ENCODE assay signal across 13 cellular contexts in the genomic region with DNA sequence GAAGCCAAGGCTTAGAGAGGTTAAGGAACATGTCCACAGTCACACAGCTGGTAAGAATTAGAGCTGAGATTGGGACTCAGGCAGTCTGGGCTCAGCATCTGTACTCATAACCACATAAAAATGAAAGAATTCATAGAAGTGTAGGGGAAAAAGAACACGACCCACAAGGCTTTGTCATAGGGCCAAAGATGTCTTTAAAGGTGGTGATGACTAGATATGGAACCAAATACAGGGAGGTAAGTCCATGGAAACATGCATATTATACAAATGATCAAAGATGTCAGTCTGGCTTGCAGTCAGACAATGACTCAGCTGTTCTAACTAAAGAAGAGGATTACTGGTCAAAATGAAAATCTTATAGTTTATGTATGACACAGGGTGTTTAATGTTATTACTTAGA. TPM values are rescaled to one million over a fixed set of nuclear protein-coding genes. Genes with fewer than 3 reads are reported as not detected.
A peak's percentile ranks its signal among the peaks of the same experiment; 100 is the strongest.
DNase-seq lines count a peak whose midpoint lies in the region; ATAC-seq and TF ChIP-seq lines count a peak whose summit lies in the region.
"Had no signal": no experiment of that assay in that cellular context is flagged by ENCODE, and none has a peak within 500 bp of the region (broad histone marks: within the 10 kb centered on the region; RNA-seq: fewer than 3 reads in every experiment).

No MANE protein-coding gene starts in this region.

- peak; percentile 49 to 95 for ATAC-seq in activated naive CD4-positive, alpha-beta T cell treated with anti-CD3 and anti-CD28 coated beads, Interleukin-2, amount 50 U/mL, for 72 hours
- peak; percentile 59 for ATAC-seq in stimulated activated naive CD8-positive, alpha-beta T cell treated with anti-CD3 and anti-CD28 coated beads, Interleukin-15, amount 100 ng/mL, for 72 hours
- no peak for ATAC-seq in right cardiac atrium
- ATAC-seq: naive thymus-derived CD4-positive, alpha-beta T cell had no signal

- H3K36me3 ChIP-seq in esophagus muscularis mucosa: no peaks in the 10 kb centered on the region
- H3K36me3 ChIP-seq: upper lobe of left lung had no signal

- no peak overlapping the region for H3K4me3 Mint-ChIP-seq in stimulated activated naive CD8-positive, alpha-beta T cell treated with anti-CD3 and anti-CD28 coated beads, Interleukin-15, amount 100 ng/mL, for 72 hours
- H3K4me3 Mint-ChIP-seq: naive thymus-derived CD4-positive, alpha-beta T cell had no signal

- peaks cover 52% of the 10 kb centered on the region for H3K27me3 Mint-ChIP-seq in stimulated activated naive CD8-positive, alpha-beta T cell treated with anti-CD3 and anti-CD28 coated beads, Interleukin-15, amount 100 ng/mL, for 72 hours

- H3K4me3 ChIP-seq in fibroblast of mammary gland (ENCODE audit: control insufficient read depth, low read depth, low read length): no peak overlapping the region
- no peak overlapping the region for H3K4me3 ChIP-seq in right cardiac atrium (ENCODE audit: low read length)
- no peak overlapping the region for H3K4me3 ChIP-seq in esophagus muscularis mucosa
- H3K4me3 ChIP-seq: skin epidermis, upper lobe of left lung had no signal

- no peaks in the 10 kb centered on the region for H3K4me1 ChIP-seq in right cardiac atrium (ENCODE audit: control insufficient read depth, insufficient read depth, low read length)
- peaks cover 0 to 18% (median 4%) of the 10 kb centered on the region in 4 donors for H3K4me1 ChIP-seq in esophagus muscularis mucosa
- H3K4me1 ChIP-seq: upper lobe of left lung had no signal

- H3K9me3 Mint-ChIP-seq in activated naive CD4-positive, alpha-beta T cell treated with anti-CD3 and anti-CD28 coated beads, Interleukin-2, amount 50 U/mL, for 72 hours: no peaks in the 10 kb centered on the region
- H3K9me3 Mint-ChIP-seq in stimulated activated naive CD8-positive, alpha-beta T cell treated with anti-CD3 and anti-CD28 coated beads, Interleukin-15, amount 100 ng/mL, for 72 hours: no peaks in the 10 kb centered on the region

- WGBS in right cardiac atrium: 29% methylated on average over 1 of the region's 1 CpG
- WGBS in esophagus muscularis mucosa: 17% methylated on average over 1 of the region's 1 CpG

- TF ChIP-seq CTCF in fibroblast of mammary gland (conservative IDR thresholded peaks at IDR 0.05; ENCODE audit: control insufficient read depth, insufficient read depth, low read depth, low read length) (no peak), esophagus muscularis mucosa (IDR thresholded peaks at IDR 0.05) (no peak)

- H3K27ac ChIP-seq in right cardiac atrium (ENCODE audit: low read length) (no peak overlapping the region), esophagus muscularis mucosa (replicated peaks in 1 of 4) (no peak overlapping the region)
- H3K27ac ChIP-seq: skin epidermis, upper lobe of left lung had no signal

- H3K9me3 ChIP-seq in right cardiac atrium (ENCODE audit: control insufficient read depth, low read length): no peaks in the 10 kb centered on the region
- no peaks in the 10 kb centered on the region for H3K9me3 ChIP-seq in esophagus muscularis mucosa
- H3K9me3 ChIP-seq: upper lobe of left lung had no signal

- H3K36me3 Mint-ChIP-seq in activated naive CD4-positive, alpha-beta T cell treated with anti-CD3 and anti-CD28 coated beads, Interleukin-2, amount 50 U/mL, for 72 hours: no peaks in the 10 kb centered on the region
- H3K36me3 Mint-ChIP-seq: naive thymus-derived CD4-positive, alpha-beta T cell had no signal

- H3K4me1 Mint-ChIP-seq in stimulated activated naive CD8-positive, alpha-beta T cell treated with anti-CD3 and anti-CD28 coated beads, Interleukin-15, amount 100 ng/mL, for 72 hours: no peaks in the 10 kb centered on the region
- H3K4me1 Mint-ChIP-seq: naive thymus-derived CD4-positive, alpha-beta T cell had no signal

- intact Hi-C loops in right cardiac atrium (cut with DNase I): no loop called here
- intact Hi-C loops in esophagus muscularis mucosa (cut with DNase I): no loop called here

- H3K27me3 ChIP-seq in right cardiac atrium (ENCODE audit: control insufficient read depth, insufficient read depth): no peaks in the 10 kb centered on the region
- H3K27me3 ChIP-seq in esophagus muscularis mucosa: no peaks in the 10 kb centered on the region
- H3K27me3 ChIP-seq: upper lobe of left lung had no signal

- TF ChIP-seq EP300 in esophagus muscularis mucosa (IDR thresholded peaks at IDR 0.05): no peak

- no peak for DNase-seq in activated naive CD4-positive, alpha-beta T cell treated with anti-CD3 and anti-CD28 coated beads, Interleukin-2, amount 50 U/mL, for 72 hours (ENCODE audit: low spot score in 2 of 2)
- no peak for DNase-seq in activated naive CD4-positive, alpha-beta T cell treated with anti-CD3 and anti-CD28 coated beads, Interleukin-2, amount 50 U/mL, for 16 hours
- DNase-seq in RPMI7951 (ENCODE audit: low read depth): peak; percentile 84
- peak; percentile 91 for DNase-seq in fibroblast of mammary gland (ENCODE audit: low read depth)
- no peak for DNase-seq in stimulated activated naive CD8-positive, alpha-beta T cell treated with anti-CD3 and anti-CD28 coated beads, Interleukin-15, amount 100 ng/mL, for 72 hours
- DNase-seq in right cardiac atrium: no peak
- no peak for DNase-seq in esophagus muscularis mucosa (ENCODE audit: extremely low spot score)
- no peak for DNase-seq in NK-92 (lab: John Stamatoyannopoulos, UW; ENCODE audit: unreplicated experiment)
- DNase-seq: glutamatergic neuron; naive thymus-derived CD4-positive, alpha-beta T cell; SW 1271; upper lobe of left lung had no signal

- no peak overlapping the region for H3K27ac Mint-ChIP-seq in activated naive CD4-positive, alpha-beta T cell treated with anti-CD3 and anti-CD28 coated beads, Interleukin-2, amount 50 U/mL, for 72 hours
- H3K27ac Mint-ChIP-seq in stimulated activated naive CD8-positive, alpha-beta T cell treated with anti-CD3 and anti-CD28 coated beads, Interleukin-15, amount 100 ng/mL, for 72 hours: no peak overlapping the region
- H3K27ac Mint-ChIP-seq: naive thymus-derived CD4-positive, alpha-beta T cell had no signal

- TF ChIP-seq POLR2A in esophagus muscularis mucosa (IDR thresholded peaks at IDR 0.05; ENCODE audit: low read depth): no peak

RNA-seq across cellular contexts. Expression of gene SSPN, which starts 7.2 kb away (rescaled TPM):
- total RNA-seq in activated naive CD4-positive, alpha-beta T cell treated with anti-CD3 and anti-CD28 coated beads, Interleukin-2, amount 50 U/mL, for 72 hours: not detected
- total RNA-seq in RPMI7951 (2014; rRNA removed; shearing (Covaris generic)): 13.2 and 14.0 TPM in 2 replicates
- total RNA-seq in right cardiac atrium (100 to 1,000 TPM in 2 of 4 donors, 10 to 100 TPM in 2; 74.5 to 109 (median 97.9) TPM), esophagus muscularis mucosa (10 to 100 TPM; 36.4 to 81.8 (median 64.9) TPM)
- 21.5 TPM for polyA plus RNA-seq in right cardiac atrium
- polyA plus RNA-seq: naive thymus-derived CD4-positive, alpha-beta T cell had no signal

Comparison
In these comparisons a context has a peak if more than half of its experiments do, and no peak if none do; other contexts are left out.
1. ATAC-seq: peak in activated naive CD4-positive, alpha-beta T cell treated with anti-CD3 and anti-CD28 coated beads, Interleukin-2, amount 50 U/mL, for 72 hours (2 of 2) and stimulated activated naive CD8-positive, alpha-beta T cell treated with anti-CD3 and anti-CD28 coated beads, Interleukin-15, amount 100 ng/mL, for 72 hours (single experiment); none in right cardiac atrium (0 of 2).
2. DNase-seq: peak in RPMI7951 (single experiment) and fibroblast of mammary gland (single experiment); none in activated naive CD4-positive, alpha-beta T cell treated with anti-CD3 and anti-CD28 coated beads, Interleukin-2, amount 50 U/mL, for 72 hours (0 of 2), activated naive CD4-positive, alpha-beta T cell treated with anti-CD3 and anti-CD28 coated beads, Interleukin-2, amount 50 U/mL, for 16 hours (single experiment), stimulated activated naive CD8-positive, alpha-beta T cell treated with anti-CD3 and anti-CD28 coated beads, Interleukin-15, amount 100 ng/mL, for 72 hours (0 of 2), right cardiac atrium (0 of 3), esophagus muscularis mucosa (single experiment) and NK-92 (single experiment).
3. RNA of gene SSPN, which starts 7.2 kb away (total RNA-seq): 74.5 to 109 TPM in right cardiac atrium, 36.4 to 81.8 TPM in esophagus muscularis mucosa and 13.2 to 14.0 TPM in RPMI7951; not detected in activated naive CD4-positive, alpha-beta T cell treated with anti-CD3 and anti-CD28 coated beads, Interleukin-2, amount 50 U/mL, for 72 hours; every median in the first group is over 10 times any median in the second.